ENCODE assay signal across 13 cellular contexts in genomic region chr20:38932457-38933120, GRCh38. TPM values are rescaled to one million over a fixed set of nuclear protein-coding genes. Genes with fewer than 3 reads are reported as not detected.
DNase-seq lines count a peak whose midpoint lies in the region; ATAC-seq, FAIRE-seq and TF ChIP-seq lines count a peak whose summit lies in the region.
"Had no signal": no experiment of that assay in that cellular context is flagged by ENCODE, and none has a peak within 500 bp of the region (broad histone marks: within the 10 kb centered on the region; RNA-seq: fewer than 3 reads in every experiment).

No MANE protein-coding gene starts in this region.

- H3K4me3 ChIP-seq in AG04449 (ENCODE audit: low read depth, low read length) (no peak overlapping the region), astrocyte (ENCODE audit: insufficient read depth, low read depth, low read length) (no peak overlapping the region), gastroesophageal sphincter (no peak overlapping the region), testis (no peak overlapping the region)
- H3K4me3 ChIP-seq: suprapubic skin had no signal

- H3K4ac ChIP-seq in H9 (ENCODE audit: low read depth, low read length) = no peak overlapping the region

- POLR2A ChIA-PET in AG04449 (lab: Yijun Ruan, JAX) = no interaction called here

- no peak overlapping the region for H3K27ac ChIP-seq in H9 (ENCODE audit: insufficient read length, low read depth, low read length)
- peak overlapping the region; percentile 46 for H3K27ac ChIP-seq in astrocyte (ENCODE audit: low read depth, low read length)
- H3K27ac ChIP-seq in gastroesophageal sphincter = peak overlapping the region; percentile 10 to 88 (median 86)
- H3K27ac ChIP-seq in testis = no peak overlapping the region
- H3K27ac ChIP-seq: suprapubic skin had no signal

- H3K79me2 ChIP-seq in H9 (ENCODE audit: insufficient read depth, low read length) = peaks cover 65% of the 10 kb centered on the region
- H3K79me2 ChIP-seq in astrocyte (ENCODE audit: insufficient read depth, low read length) = peaks cover 100% of the 10 kb centered on the region

- H3K27me3 ChIP-seq in H9 (ENCODE audit: insufficient read depth, low read length) (no peaks in the 10 kb centered on the region), astrocyte (ENCODE audit: insufficient read depth, low read length) (no peaks in the 10 kb centered on the region), gastroesophageal sphincter (no peaks in the 10 kb centered on the region), testis (no peaks in the 10 kb centered on the region)

- H4K5ac ChIP-seq in H9 (ENCODE audit: insufficient read length, low read depth, low read length) = no peak overlapping the region

- peaks cover 19 to 37% (median 36%) of the 10 kb centered on the region in 3 experiments; a peak in 6 of 7 replicates for H3K36me3 Mint-ChIP-seq in H9 (ENCODE audit: insufficient read depth in 1 of 3, low read depth in 3 of 3)
- H3K36me3 Mint-ChIP-seq in astrocyte (ENCODE audit: low read depth, unreplicated experiment) = no peaks in the 10 kb centered on the region
- H3K36me3 Mint-ChIP-seq: naive B cell had no signal

- H3K23me2 ChIP-seq in H9 (ENCODE audit: insufficient read length, low read depth, low read length, poor library complexity, severe bottlenecking) = no peaks in the 10 kb centered on the region

- H3K4me3 Mint-ChIP-seq in H9 (peak overlapping the region in 1 of 2 experiments; percentile 32; a peak in 1 of 5 replicates), astrocyte (ENCODE audit: unreplicated experiment) (no peak overlapping the region)
- H3K4me3 Mint-ChIP-seq: naive B cell had no signal

- no peak overlapping the region for H2BK120ac ChIP-seq in H9 (ENCODE audit: low read depth, low read length, poor library complexity, severe bottlenecking)

- H2BK20ac ChIP-seq in H9 (ENCODE audit: low read depth, low read length, poor library complexity, severe bottlenecking) = no peak overlapping the region

- TF ChIP-seq EP300 in gastroesophageal sphincter (IDR thresholded peaks at IDR 0.05) = no peak

- CTCF ChIA-PET in AG04449 (lab: Yijun Ruan, JAX) = interaction anchor here (1.0 to 15.0 kb wide), 4 partner anchors 10 to 116 kb away, joined by 3 to 296 read pairs (median 7); partner anchors contain the start of gene DHX35

- H3K14ac ChIP-seq in H9 (ENCODE audit: insufficient read depth, low read length) = no peak overlapping the region

- H3K9ac ChIP-seq in H9 (ENCODE audit: extremely low read depth, insufficient read length, low read length) = no peak overlapping the region
- peak overlapping the region; percentile 46 for H3K9ac ChIP-seq in astrocyte (ENCODE audit: low read length)

- peaks cover 5% of the 10 kb centered on the region; the same call in 1 of the 2 replicates for H3K4me1 ChIP-seq in H9 (ENCODE audit: insufficient read depth, low read length)
- H3K4me1 ChIP-seq in astrocyte (ENCODE audit: insufficient read depth, low read length) = peaks cover 21% of the 10 kb centered on the region
- H3K4me1 ChIP-seq in gastroesophageal sphincter = peaks cover 0 to 58% (median 6%) of the 10 kb centered on the region in 3 donors
- H3K4me1 ChIP-seq in testis = no peaks in the 10 kb centered on the region

- H2AK5ac ChIP-seq in H9 (ENCODE audit: insufficient read length, low read length) = no peak overlapping the region

- DNase-seq in AG04449 (ENCODE audit: low read depth, low spot score) (peak; percentile 14), H9 (no peak), astrocyte (ENCODE audit: low read depth) (peak; percentile 71), testis (no peak), NCI-H2081 treated with DMSO at 0.1 percent for 48 hours (lab: John Stamatoyannopoulos, UW) (no peak), GF-D8 (lab: John Stamatoyannopoulos, UW) (no peak), pons (ENCODE audit: low spot score) (no peak)
- DNase-seq: caudate nucleus; naive B cell; NCI-H524 treated with DMSO at 0.1 percent for 48 hours; stimulated activated CD4-positive, alpha-beta T cell treated with anti-CD3 and anti-CD28 coated beads, Interleukin-4, amount 100 ng/mL, for 1 hour had no signal

- intact Hi-C loops in testis (cut with DNase I; ENCODE audit: low total_unique reads) = no loop called here

- no peak overlapping the region for H4K8ac ChIP-seq in H9 (replicated peaks; ENCODE audit: insufficient read length, low read depth, low read length)

- no peak for TF ChIP-seq POLR2A in gastroesophageal sphincter (IDR thresholded peaks at IDR 0.05)
- no peak for TF ChIP-seq POLR2A in testis (IDR thresholded peaks at IDR 0.05)

- no peaks in the 10 kb centered on the region for H3K36me3 ChIP-seq in astrocyte (ENCODE audit: insufficient read depth, low read length)
- H3K36me3 ChIP-seq in gastroesophageal sphincter = no peaks in the 10 kb centered on the region
- H3K36me3 ChIP-seq in testis (ENCODE audit: low read depth, missing control alignments) = no peaks in the 10 kb centered on the region
- H3K36me3 ChIP-seq: suprapubic skin had no signal

- no peak for TF ChIP-seq CTCF in AG04449 (IDR thresholded peaks at IDR 0.05; ENCODE audit: insufficient read depth, low read length, missing control alignments)
- TF ChIP-seq CTCF in H9 (conservative IDR thresholded peaks at IDR 0.05) = no peak
- TF ChIP-seq CTCF in astrocyte (IDR thresholded peaks at IDR 0.05; ENCODE audit: insufficient read depth, low read depth, low read length) = no peak
- TF ChIP-seq CTCF in gastroesophageal sphincter (IDR thresholded peaks at IDR 0.05) = no peak
- no peak for TF ChIP-seq CTCF in testis (IDR thresholded peaks at IDR 0.05)

- H3K56ac ChIP-seq in H9 (ENCODE audit: insufficient read length, low read depth, low read length) = no peak overlapping the region

- WGBS in H9 (ENCODE audit: extremely low coverage, insufficient read length, low lambda C conversion rate) = no CpG with 5 or more reads among the region's 9 CpGs
- WGBS in gastroesophageal sphincter (ENCODE audit: low coverage in 1 of 2), 2 donors = 46 to 49% methylated on average over 8 of the region's 9 CpGs
- 80 to 81% methylated on average over 9 of the region's 9 CpGs for WGBS in testis, 2 donors

- H3K4me1 Mint-ChIP-seq in H9 (peaks cover 48 to 50% of the 10 kb centered on the region in 2 experiments), astrocyte (ENCODE audit: low read depth, unreplicated experiment) (peaks cover 11% of the 10 kb centered on the region)

- no peak for FAIRE-seq in astrocyte (lab: Jason Lieb, UNC)

- no peaks in the 10 kb centered on the region for H4K20me1 ChIP-seq in H9 (ENCODE audit: control insufficient read depth, insufficient read depth, insufficient read length)
- H4K20me1 ChIP-seq in astrocyte (ENCODE audit: insufficient read depth, low read length) = peaks cover 13% of the 10 kb centered on the region

- no peak overlapping the region for H3K18ac ChIP-seq in H9 (ENCODE audit: insufficient read length, low read depth, low read length)

- no peak overlapping the region for H3K23ac ChIP-seq in H9 (ENCODE audit: insufficient read length, low read depth, low read length)

- H3T11ph ChIP-seq in H9 (ENCODE audit: low read length) = no peak overlapping the region

- H3K27me3 Mint-ChIP-seq in H9 (ENCODE audit: low read depth) (no peaks in the 10 kb centered on the region; the same call in 1 of the 2 replicates), astrocyte (ENCODE audit: low read depth, unreplicated experiment) (no peaks in the 10 kb centered on the region)

- H2AFZ ChIP-seq in H9 (ENCODE audit: low read length) (no peak overlapping the region), astrocyte (ENCODE audit: low read depth, low read length) (peak overlapping the region; percentile 48)

- H3K27ac Mint-ChIP-seq in H9 (peak overlapping the region; percentile 18 to 82 (median 27); a peak in 2 of 7 replicates), astrocyte (ENCODE audit: unreplicated experiment) (peak overlapping the region; percentile 43)
- H3K27ac Mint-ChIP-seq: naive B cell had no signal

- no peak overlapping the region for H2BK5ac ChIP-seq in H9 (ENCODE audit: insufficient read length, low read length)

- H4K91ac ChIP-seq in H9 (ENCODE audit: insufficient read length, low read depth, low read length) = no peak overlapping the region

- H2BK12ac ChIP-seq in H9 (ENCODE audit: insufficient read length, low read depth, low read length) = no peak overlapping the region

- peak; percentile 37 for ATAC-seq in gastroesophageal sphincter

- no peaks in the 10 kb centered on the region for H3K9me3 ChIP-seq in H9 (ENCODE audit: control insufficient read depth, low read depth, low read length)
- H3K9me3 ChIP-seq in astrocyte (ENCODE audit: insufficient read depth, low read depth, low read length) = no peaks in the 10 kb centered on the region
- no peaks in the 10 kb centered on the region for H3K9me3 ChIP-seq in gastroesophageal sphincter
- no peaks in the 10 kb centered on the region for H3K9me3 ChIP-seq in testis
- H3K9me3 ChIP-seq: suprapubic skin had no signal

- H3K79me1 ChIP-seq in H9 (ENCODE audit: insufficient read depth, low read depth, low read length, poor library complexity, severe bottlenecking) = peaks cover 3% of the 10 kb centered on the region

- no peak overlapping the region for H3K4me2 ChIP-seq in H9 (ENCODE audit: insufficient read depth, insufficient read length, low read length)
- H3K4me2 ChIP-seq in astrocyte (ENCODE audit: low read length) = peak overlapping the region; percentile 62

- H2BK15ac ChIP-seq in H9 (ENCODE audit: low read depth, low read length) = no peak overlapping the region

- no peaks in the 10 kb centered on the region for H3K9me3 Mint-ChIP-seq in H9
- no peaks in the 10 kb centered on the region for H3K9me3 Mint-ChIP-seq in astrocyte (ENCODE audit: unreplicated experiment)
- H3K9me3 Mint-ChIP-seq: naive B cell had no signal

RNA-seq across cellular contexts. Expression of gene FAM83D, which starts 6.4 kb away (rescaled TPM):
- total RNA-seq in H9 (2021) (48.1 and 51.6 TPM in 2 replicates), astrocyte (2.1 and 3.3 TPM in 2 replicates), gastroesophageal sphincter (100 to 1,000 TPM in 3 of 4 donors, 10 to 100 TPM in 1; 62.7 to 240 (median 158) TPM), testis (10 to 100 TPM; 13.1 to 13.7 TPM)
- 10.1 TPM for polyA plus RNA-seq in testis (ENCODE audit: insufficient read depth, low read depth, low replicate concordance)

RNA-seq across cellular contexts. Expression of gene DHX35, which starts 29.6 kb away (rescaled TPM):
- total RNA-seq in H9 (2021) (14.3 and 14.4 TPM in 2 replicates), astrocyte (7.8 TPM in 2 replicates), gastroesophageal sphincter (10 to 100 TPM; 23.0 to 34.1 (median 25.6) TPM), testis (10 to 100 TPM; 26.0 to 31.2 TPM)
- polyA plus RNA-seq in testis (ENCODE audit: insufficient read depth, low read depth, low replicate concordance) = 15.8 TPM

Comparison
In these comparisons a context has a peak if more than half of its experiments do, and no peak if none do; other contexts are left out.
1. DNase-seq: peak in AG04449 (single experiment) and astrocyte (single experiment); none in H9 (single experiment), testis (single experiment), NCI-H2081 treated with DMSO at 0.1 percent for 48 hours (single experiment), GF-D8 (single experiment) and pons (single experiment).
2. H3K27ac ChIP-seq: peak in astrocyte (single experiment) and gastroesophageal sphincter (4 of 4); none in H9 (single experiment) and testis (0 of 2).